ENCODE assay signal across 10 cellular contexts in the genomic region with DNA sequence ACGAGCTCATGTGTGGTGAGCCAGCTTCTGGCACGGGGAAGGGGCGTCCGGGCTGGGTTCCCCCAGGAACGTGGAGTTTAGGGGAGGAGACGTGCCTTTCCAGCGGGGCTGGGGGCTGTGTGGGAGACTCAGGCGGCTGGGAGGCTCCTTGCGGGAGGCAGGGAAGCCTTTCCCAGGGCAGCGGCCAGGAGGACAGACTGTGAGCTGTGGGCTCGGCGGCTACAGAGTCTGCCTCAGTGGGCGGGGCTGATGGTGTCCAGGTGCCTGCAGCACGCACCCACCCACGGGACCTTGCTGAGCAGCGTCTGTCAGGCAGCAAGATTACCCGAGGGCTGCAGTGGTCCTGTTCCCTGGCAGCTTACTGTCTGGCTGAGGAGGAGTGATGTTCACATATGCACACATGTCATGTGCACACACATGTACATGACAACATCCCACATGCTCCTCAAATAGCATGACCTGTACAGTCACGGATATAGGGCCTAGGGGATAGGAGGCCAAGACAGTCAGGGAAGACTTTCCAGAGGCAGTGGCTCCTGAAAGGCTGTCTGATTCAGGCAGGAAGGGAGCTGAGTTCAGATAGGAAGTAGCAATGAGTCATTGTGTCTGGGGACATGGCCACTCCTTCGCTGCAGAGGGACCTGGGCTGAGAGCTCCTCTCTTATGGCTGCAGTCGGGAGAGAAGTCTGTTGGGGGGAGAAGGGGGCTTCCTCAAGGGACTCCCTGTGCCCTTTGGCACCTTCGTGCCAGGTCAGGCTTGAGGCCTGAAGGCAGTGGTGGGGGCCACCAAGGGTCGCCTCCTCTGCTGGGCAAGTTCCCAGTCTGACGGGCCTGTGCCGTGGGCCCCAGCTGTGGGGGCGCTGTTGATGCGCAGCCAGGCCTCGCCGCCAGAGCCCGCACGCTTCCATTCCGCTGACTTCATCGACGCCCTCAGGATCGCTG. TPM values are rescaled to one million over a fixed set of nuclear protein-coding genes. Genes with fewer than 3 reads are reported as not detected.
DNase-seq lines count a peak whose midpoint lies in the region; ATAC-seq, FAIRE-seq and TF ChIP-seq lines count a peak whose summit lies in the region.
"Had no signal": no experiment of that assay in that cellular context is flagged by ENCODE, and none has a peak within 500 bp of the region (broad histone marks: within the 10 kb centered on the region; RNA-seq: fewer than 3 reads in every experiment).

No MANE protein-coding gene starts in this region.

- CTCF ChIA-PET in RWPE1 (lab: Yijun Ruan, JAX) = no interaction called here

- no peak for TF ChIP-seq CTCF in RWPE1 (conservative IDR thresholded peaks at IDR 0.05; ENCODE audit: low read depth)
- TF ChIP-seq CTCF in fibroblast of mammary gland (conservative IDR thresholded peaks at IDR 0.05; ENCODE audit: control insufficient read depth, insufficient read depth, low read depth, low read length) = peak; percentile 12
- TF ChIP-seq CTCF in pancreas (IDR thresholded peaks at IDR 0.05) = no peak

- H3K4me3 ChIP-seq in fibroblast of mammary gland (ENCODE audit: control insufficient read depth, low read depth, low read length) (no peak overlapping the region), pancreas (no peak overlapping the region)

- peak; percentile 27 to 70 (median 52) for ATAC-seq in pancreas

- no peaks in the 10 kb centered on the region for H3K27me3 ChIP-seq in pancreas

- no peak for FAIRE-seq in pancreas (lab: Jason Lieb, UNC)

- POLR2A ChIA-PET in RWPE1 (lab: Yijun Ruan, JAX; ENCODE audit: low non-redundant PET) = no interaction called here

- intact Hi-C loops in pancreas (cut with DNase I) = loop anchor here in 1 of 3 donors (10.0 kb wide), 1 partner anchor 172 kb away; no protein-coding TSS in a partner anchor

- DNase-seq in GM03348 (ENCODE audit: low spot score) (peak; percentile 87), RWPE1 (ENCODE audit: low spot score) (peak; percentile 40), fibroblast of mammary gland (ENCODE audit: low read depth) (peak; percentile 92), pancreas (peak in 1 of 6 donors; percentile 68), caudate nucleus (lab: John Stamatoyannopoulos, UW) (no peak), NCI-H187 (lab: John Stamatoyannopoulos, UW) (no peak), mucosa of gallbladder (ENCODE audit: low spot score) (no peak)
- DNase-seq in stimulated activated CD4-positive, alpha-beta T cell treated with anti-CD3 and anti-CD28 coated beads, Interleukin-4, amount 100 ng/mL, for 1 hour = no peak
- DNase-seq: activated effector memory CD4-positive, alpha-beta T cell treated with anti-CD3 and anti-CD28 coated beads, Interleukin-2, amount 50 U/mL, for 16 hours; NCI-H1105 had no signal

- H3K9me3 ChIP-seq in pancreas = no peaks in the 10 kb centered on the region

- 90 to 92% methylated on average over 34 of the region's 34 CpGs for WGBS in pancreas, 2 donors

- no peaks in the 10 kb centered on the region for H3K4me1 ChIP-seq in pancreas

- H3K36me3 ChIP-seq in pancreas = peaks cover 0 to 66% (median 8%) of the 10 kb centered on the region in 3 donors

- H3K27ac ChIP-seq in RWPE1 (peak overlapping the region; percentile 60), pancreas (no peak overlapping the region), caudate nucleus (ENCODE audit: low read depth, low read length) (no peak overlapping the region)

RNA-seq across cellular contexts. Expression of gene PPP6R3, which starts 23.3 kb away (rescaled TPM):
- total RNA-seq in pancreas (10 to 100 TPM; 32.5 to 56.0 (median 35.7) TPM), mucosa of gallbladder (114 TPM)
- 10 to 100 TPM; 19.5 to 28.9 TPM for polyA plus RNA-seq in pancreas

Comparison
In these comparisons a context has a peak if more than half of its experiments do, and no peak if none do; other contexts are left out.
1. DNase-seq: peak in GM03348 (single experiment), RWPE1 (single experiment) and fibroblast of mammary gland (single experiment); none in stimulated activated CD4-positive, alpha-beta T cell treated with anti-CD3 and anti-CD28 coated beads, Interleukin-4, amount 100 ng/mL, for 1 hour (single experiment), caudate nucleus (0 of 61), NCI-H187 (0 of 2) and mucosa of gallbladder (single experiment).